Comparison of ENCODE assay signal across 12 cellular contexts in genomic region chr1:26772687-26773086, GRCh38. TPM values are rescaled to one million over a fixed set of nuclear protein-coding genes. Genes with fewer than 3 reads are reported as not detected.
DNase-seq lines count a peak whose midpoint lies in the region; ATAC-seq, FAIRE-seq and TF ChIP-seq lines count a peak whose summit lies in the region.
"Had no signal": no experiment of that assay in that cellular context is flagged by ENCODE, and none has a peak within 500 bp of the region (broad histone marks: within the 10 kb centered on the region; RNA-seq: fewer than 3 reads in every experiment).

No MANE protein-coding gene starts in this region.

- H3K9ac ChIP-seq in MM.1S (ENCODE audit: low read length), result no peak overlapping the region

- no peaks in the 10 kb centered on the region for H4K20me1 ChIP-seq in MM.1S (ENCODE audit: insufficient read depth, low read length)

- intact Hi-C loops in breast epithelium (cut with DNase I; ENCODE audit: low total_unique reads), result no loop called here
- intact Hi-C loops in CD8-positive, alpha-beta T cell (cut with DNase I, micrococcal nuclease), result no loop called here

- CTCF ChIA-PET in CD8-positive, alpha-beta T cell (lab: Charles Lee), result interaction anchor here (0.9 kb wide), 1 partner anchor 9 kb away, joined by 3 read pairs; no protein-coding TSS in a partner anchor

- no peak overlapping the region for H3K4me2 ChIP-seq in MM.1S (ENCODE audit: low read depth, low read length)

- TF ChIP-seq POLR2A in breast epithelium (IDR thresholded peaks at IDR 0.05), result no peak

- POLR2A ChIA-PET in CD8-positive, alpha-beta T cell (lab: Charles Lee), result interaction anchor here (1.9 kb wide), 1 partner anchor 75 kb away, joined by 5 read pairs; no protein-coding TSS in a partner anchor

- H3F3A ChIP-seq in MM.1S (ENCODE audit: insufficient read depth, low read length), result no peaks in the 10 kb centered on the region

- no peaks in the 10 kb centered on the region for H3K9me3 ChIP-seq in breast epithelium
- no peaks in the 10 kb centered on the region for H3K9me3 ChIP-seq in lung (ENCODE audit: control insufficient read depth in 2 of 2, insufficient read depth in 1 of 2, low read length in 1 of 2)
- H3K9me3 ChIP-seq in CD8-positive, alpha-beta T cell (ENCODE audit: low read length), result no peaks in the 10 kb centered on the region
- no peaks in the 10 kb centered on the region for H3K9me3 ChIP-seq in MM.1S (replicated peaks; ENCODE audit: insufficient read depth, low read length)
- H3K9me3 ChIP-seq: left lung had no signal

- ATAC-seq in lung (ENCODE audit: insufficient read depth, low FRiP score), result no peak
- no peak for ATAC-seq in CD8-positive, alpha-beta T cell
- ATAC-seq in GM21447 (IDR thresholded peaks at IDR 0.05; ENCODE audit: unreplicated experiment), result no peak

- no peaks in the 10 kb centered on the region for H3K27me3 Mint-ChIP-seq in CD8-positive, alpha-beta T cell (ENCODE audit: low read depth)
- H3K27me3 Mint-ChIP-seq: CD4-positive, alpha-beta memory T cell had no signal

- no peak overlapping the region for H3K4me3 Mint-ChIP-seq in CD8-positive, alpha-beta T cell
- H3K4me3 Mint-ChIP-seq: CD4-positive, alpha-beta memory T cell had no signal

- no peak overlapping the region for H2AFZ ChIP-seq in MM.1S (ENCODE audit: low read length)

- no peaks in the 10 kb centered on the region for H3K9me3 Mint-ChIP-seq in CD8-positive, alpha-beta T cell

- peaks cover 77% of the 10 kb centered on the region for H3K79me2 ChIP-seq in MM.1S (ENCODE audit: low read length)

- peaks cover 6% of the 10 kb centered on the region for H3K4me1 Mint-ChIP-seq in CD8-positive, alpha-beta T cell (ENCODE audit: low read depth)

- DNase-seq in 8988T (peak; percentile 64), HTR-8/SVneo (ENCODE audit: insufficient read length, low spot score) (peak; percentile 60), breast epithelium (ENCODE audit: low spot score in 2 of 2) (peak in 1 of 2 donors; percentile 35), lung (ENCODE audit: low spot score) (no peak), SKM-1 (lab: John Stamatoyannopoulos, UW; ENCODE audit: unreplicated experiment) (no peak), MM.1S (no peak)
- DNase-seq in CD8-positive, alpha-beta T cell, result no peak
- DNase-seq: activated CD4-positive, CD25-positive, alpha-beta regulatory T cell treated with anti-CD3 and anti-CD28 coated beads, Interleukin-2, amount 50 U/mL, for 72 hours; CD4-positive, alpha-beta memory T cell; KBM-7; left lung had no signal

- 95% methylated on average over 4 of the region's 4 CpGs for WGBS in lung, 2 donors

- H3K27ac ChIP-seq in breast epithelium, result peak overlapping the region; percentile 69 to 82
- H3K27ac ChIP-seq in lung (ENCODE audit: low read depth in 1 of 2, low read length in 1 of 2), result peak overlapping the region; percentile 56 to 76
- no peak overlapping the region for H3K27ac ChIP-seq in CD8-positive, alpha-beta T cell (ENCODE audit: low read depth, low read length)
- no peak overlapping the region for H3K27ac ChIP-seq in MM.1S (ENCODE audit: low read length)

- peaks cover 7 to 11% of the 10 kb centered on the region in 2 donors for H3K4me1 ChIP-seq in breast epithelium
- H3K4me1 ChIP-seq in lung (ENCODE audit: control insufficient read depth in 2 of 2, insufficient read depth in 2 of 2, low read length in 2 of 2), result peaks cover 15 to 19% of the 10 kb centered on the region in 2 donors
- H3K4me1 ChIP-seq in CD8-positive, alpha-beta T cell (ENCODE audit: insufficient read depth, low read length), result no peaks in the 10 kb centered on the region
- H3K4me1 ChIP-seq in MM.1S (ENCODE audit: low read length), result no peaks in the 10 kb centered on the region

- no peaks in the 10 kb centered on the region for H3K9me2 ChIP-seq in MM.1S (replicated peaks; ENCODE audit: insufficient read depth, low read length)

- peak; percentile 31 for FAIRE-seq in HTR-8/SVneo (lab: Jason Lieb, UNC)

- peaks cover 19% of the 10 kb centered on the region for H3K36me3 ChIP-seq in breast epithelium
- peaks cover 56 to 61% of the 10 kb centered on the region in 2 donors for H3K36me3 ChIP-seq in lung (ENCODE audit: control insufficient read depth in 2 of 2, insufficient read depth in 2 of 2, low read length in 2 of 2)
- H3K36me3 ChIP-seq in CD8-positive, alpha-beta T cell (ENCODE audit: insufficient read depth, low read length), result peaks cover 77% of the 10 kb centered on the region
- H3K36me3 ChIP-seq in MM.1S (replicated peaks; ENCODE audit: insufficient read depth, low read length), result peaks cover 31% of the 10 kb centered on the region

- H3K27me3 ChIP-seq in breast epithelium (no peaks in the 10 kb centered on the region), lung (ENCODE audit: control insufficient read depth, insufficient read depth) (no peaks in the 10 kb centered on the region), MM.1S (replicated peaks; ENCODE audit: insufficient read depth, low read length) (no peaks in the 10 kb centered on the region)
- H3K27me3 ChIP-seq in CD8-positive, alpha-beta T cell (ENCODE audit: insufficient read depth, low read length), result no peaks in the 10 kb centered on the region
- H3K27me3 ChIP-seq: left lung had no signal

- H3K27ac Mint-ChIP-seq in CD8-positive, alpha-beta T cell, result no peak overlapping the region

- peaks cover 87% of the 10 kb centered on the region for H3K36me3 Mint-ChIP-seq in CD8-positive, alpha-beta T cell

- TF ChIP-seq CTCF in breast epithelium (IDR thresholded peaks at IDR 0.05) (no peak), lung (IDR thresholded peaks at IDR 0.05; ENCODE audit: control extremely low read depth, extremely low read depth) (no peak), MM.1S (IDR thresholded peaks at IDR 0.05; ENCODE audit: low read length) (no peak)
- no peak for TF ChIP-seq CTCF in CD8-positive, alpha-beta T cell (IDR thresholded peaks at IDR 0.05)

- H3K4me3 ChIP-seq in breast epithelium (no peak overlapping the region), lung (no peak overlapping the region), MM.1S (ENCODE audit: low read length) (no peak overlapping the region)
- H3K4me3 ChIP-seq in CD8-positive, alpha-beta T cell (ENCODE audit: low read depth, low read length), result no peak overlapping the region
- H3K4me3 ChIP-seq: left lung had no signal

RNA-seq across cellular contexts. Expression of gene PIGV, which starts 15.1 kb away (rescaled TPM):
- total RNA-seq in breast epithelium (10 to 100 TPM; 18.7 to 36.8 (median 29.7) TPM), lung (10 to 100 TPM; 14.3 TPM)
- 10 to 100 TPM in 1 of 2 donors, 1 to 10 TPM in 1; 6.8 to 11.8 TPM for polyA plus RNA-seq in lung
- 10 to 100 TPM in 1 of 2 experiments, 1 to 10 TPM in 1; 9.5 to 12.7 TPM for total RNA-seq in CD8-positive, alpha-beta T cell

RNA-seq across cellular contexts. Expression of gene ZDHHC18, which starts 53.8 kb away (rescaled TPM):
- 10 to 100 TPM; 12.3 to 35.4 (median 16.4) TPM for total RNA-seq in breast epithelium
- 10 to 100 TPM; 11.6 to 23.6 TPM for total RNA-seq in lung
- polyA plus RNA-seq in lung, result 10 to 100 TPM; 13.0 to 39.1 TPM
- 10 to 100 TPM; 55.2 to 55.4 TPM for total RNA-seq in CD8-positive, alpha-beta T cell

Comparison
In these comparisons a context has a peak if more than half of its experiments do, and no peak if none do; other contexts are left out.
1. DNase-seq: peak in 8988T (single experiment) and HTR-8/SVneo (single experiment); none in lung (single experiment), SKM-1 (single experiment), CD8-positive, alpha-beta T cell (0 of 7) and MM.1S (single experiment).
2. H3K27ac ChIP-seq: peak in breast epithelium (2 of 2) and lung (2 of 2); none in CD8-positive, alpha-beta T cell (single experiment) and MM.1S (single experiment).